Comparison of ENCODE assay signal across 1 cellular context in the genomic region with DNA sequence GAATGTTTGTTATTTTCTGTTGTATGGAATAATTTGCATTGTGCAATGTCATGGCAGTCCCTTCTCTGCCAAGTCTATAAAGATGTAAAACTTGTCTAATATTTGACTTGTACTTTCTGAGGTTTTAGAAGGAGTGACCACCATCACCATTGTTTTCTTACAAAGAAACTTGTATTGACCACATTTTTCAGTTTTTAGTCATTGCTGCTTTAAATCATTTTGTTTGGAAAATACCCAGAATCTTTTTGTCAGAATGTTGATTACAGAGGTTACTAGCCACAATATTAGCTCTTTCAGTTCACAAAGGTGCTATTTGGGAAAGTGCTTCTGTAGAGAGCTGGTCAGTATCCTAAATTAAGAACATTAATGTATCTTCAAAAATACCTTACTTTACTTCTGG.
TF ChIP-seq lines count a peak whose summit lies in the region.

No MANE protein-coding gene starts in this region.

TF ChIP-seq in SK-N-SH, 30 proteins besides CTCF, POLR2A, EP300 and RAD21 (continued from another document):
- TF ChIP-seq MXI1 (IDR thresholded peaks at IDR 0.05; ENCODE audit: low read depth, low read length) (no peak), RFX5 (IDR thresholded peaks at IDR 0.05; ENCODE audit: low read length) (no peak), EZH2phosphoT487 (IDR thresholded peaks at IDR 0.05; ENCODE audit: borderline replicate concordance, low read depth) (no peak), NRF1 (IDR thresholded peaks at IDR 0.05; ENCODE audit: low read depth, low read length) (no peak), TEAD4 (IDR thresholded peaks at IDR 0.05; ENCODE audit: borderline replicate concordance, insufficient read depth) (no peak), TCF12 (IDR thresholded peaks at IDR 0.05) (no peak), POLR2AphosphoS5 (IDR thresholded peaks at IDR 0.05; ENCODE audit: low read depth, low read length) (no peak)
- TF ChIP-seq, protein P1, sequence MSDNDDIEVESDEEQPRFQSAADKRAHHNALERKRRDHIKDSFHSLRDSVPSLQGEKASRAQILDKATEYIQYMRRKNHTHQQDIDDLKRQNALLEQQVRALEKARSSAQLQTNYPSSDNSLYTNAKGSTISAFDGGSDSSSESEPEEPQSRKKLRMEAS (IDR thresholded peaks at IDR 0.05; ENCODE audit: low read depth) = no peak
- TF ChIP-seq, protein P2, sequence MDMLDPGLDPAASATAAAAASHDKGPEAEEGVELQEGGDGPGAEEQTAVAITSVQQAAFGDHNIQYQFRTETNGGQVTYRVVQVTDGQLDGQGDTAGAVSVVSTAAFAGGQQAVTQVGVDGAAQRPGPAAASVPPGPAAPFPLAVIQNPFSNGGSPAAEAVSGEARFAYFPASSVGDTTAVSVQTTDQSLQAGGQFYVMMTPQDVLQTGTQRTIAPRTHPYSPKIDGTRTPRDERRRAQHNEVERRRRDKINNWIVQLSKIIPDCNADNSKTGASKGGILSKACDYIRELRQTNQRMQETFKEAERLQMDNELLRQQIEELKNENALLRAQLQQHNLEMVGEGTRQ (IDR thresholded peaks at IDR 0.05; ENCODE audit: borderline replicate concordance, low read depth, low read length) = no peak
